Comparison of ENCODE assay signal across 12 cellular contexts in the genomic region with DNA sequence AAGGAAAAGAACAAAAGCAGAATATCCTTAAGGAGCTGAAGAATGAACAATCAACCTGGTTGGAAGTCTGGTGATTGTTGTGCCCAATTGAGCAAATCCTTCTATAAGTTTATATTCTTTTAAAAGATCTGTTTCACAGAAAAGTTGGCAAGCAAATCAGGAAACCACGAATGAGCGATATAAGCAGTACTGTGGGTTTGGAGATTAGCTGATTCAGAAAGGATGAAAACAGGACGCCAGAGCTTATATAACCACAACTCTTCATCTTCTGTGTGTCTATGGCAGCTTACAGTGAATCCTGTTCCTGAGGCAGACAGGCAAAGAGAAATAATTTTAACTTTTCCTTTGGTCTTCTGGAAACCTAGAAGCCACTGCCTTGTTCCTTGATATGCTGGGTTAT.
DNase-seq lines count a peak whose midpoint lies in the region; ATAC-seq and TF ChIP-seq lines count a peak whose summit lies in the region.
"Had no signal": no experiment of that assay in that cellular context is flagged by ENCODE, and none has a peak within 500 bp of the region (broad histone marks: within the 10 kb centered on the region; RNA-seq: fewer than 3 reads in every experiment).

No MANE protein-coding gene starts in this region.

- no peaks in the 10 kb centered on the region for H3K27me3 Mint-ChIP-seq in T-helper 1 cell treated with Interleukin-12 subunit alpha and Interleukin-12 subunit beta and Interleukin-4 antibody, amounts not matched to agents 30 μg/mL and 1 μg/mL, for 36 hours (ENCODE audit: low read depth)

- no peaks in the 10 kb centered on the region for H3K9me3 ChIP-seq in A673 (ENCODE audit: low read depth, low read length, poor library complexity, severe bottlenecking)
- no peaks in the 10 kb centered on the region for H3K9me3 ChIP-seq in fibroblast of lung (ENCODE audit: control insufficient read depth, insufficient read depth, low read depth, low read length)
- H3K9me3 ChIP-seq: Caco-2, vagina had no signal

- H3K9me3 Mint-ChIP-seq in T-helper 1 cell treated with Interleukin-12 subunit alpha and Interleukin-12 subunit beta and Interleukin-4 antibody, amounts not matched to agents 30 μg/mL and 1 μg/mL, for 36 hours, result no peaks in the 10 kb centered on the region

- no peak overlapping the region for H3K9ac ChIP-seq in fibroblast of lung (ENCODE audit: insufficient read depth, low read length)

- H3K4me3 Mint-ChIP-seq in T-helper 1 cell treated with Interleukin-12 subunit alpha and Interleukin-12 subunit beta and Interleukin-4 antibody, amounts not matched to agents 30 μg/mL and 1 μg/mL, for 36 hours, result no peak overlapping the region

- H3K36me3 ChIP-seq in A673 (ENCODE audit: insufficient read depth, low read length, poor library complexity, severe bottlenecking) (no peaks in the 10 kb centered on the region), fibroblast of lung (ENCODE audit: control insufficient read depth, insufficient read depth, low read length) (no peaks in the 10 kb centered on the region)

- no peak overlapping the region for H3K4me2 ChIP-seq in fibroblast of lung (ENCODE audit: extremely low read depth, insufficient read depth, low read length)

- POLR2A ChIA-PET in A673 (lab: Charles Lee; ENCODE audit: low non-redundant PET), result no interaction called here

- no peaks in the 10 kb centered on the region for H3K27me3 ChIP-seq in A673 (replicated peaks; ENCODE audit: insufficient read depth, low read depth, low read length, poor library complexity)
- H3K27me3 ChIP-seq in fibroblast of lung (ENCODE audit: control insufficient read depth, insufficient read depth, low read length), result no peaks in the 10 kb centered on the region
- H3K27me3 ChIP-seq: vagina had no signal

- no peaks in the 10 kb centered on the region for H4K20me1 ChIP-seq in fibroblast of lung (ENCODE audit: control insufficient read depth, extremely low read depth, insufficient read depth, low read length)

- H3K4me1 ChIP-seq in A673 (ENCODE audit: insufficient read depth, low read length, poor library complexity, severe bottlenecking) (no peaks in the 10 kb centered on the region), fibroblast of lung (ENCODE audit: control insufficient read depth, extremely low read depth, insufficient read depth, low read length) (peaks cover 3% of the 10 kb centered on the region)
- H3K4me1 ChIP-seq: Caco-2, vagina had no signal

- no peak for ATAC-seq in HG03521 (IDR thresholded peaks at IDR 0.05; ENCODE audit: unreplicated experiment)

- CTCF ChIA-PET in A673 (lab: Charles Lee), result no interaction called here

- DNase-seq in A673 (ENCODE audit: low spot score) (peak; percentile 26), ELR (ENCODE audit: low read depth) (peak; percentile 51), fibroblast of lung (ENCODE audit: low read depth in 2 of 2) (peak; percentile 51 to 83), NCI-H524 (lab: John Stamatoyannopoulos, UW) (no peak), inferior parietal cortex (ENCODE audit: extremely low spot score) (no peak), NCI-H748 (lab: John Stamatoyannopoulos, UW; ENCODE audit: unreplicated experiment) (no peak)
- DNase-seq: Caco-2, head of caudate nucleus had no signal

- BruUV-seq in A673 (replicated peaks; lab: Mats Ljungman, UMichigan), result no TSS peak

- H3K36me3 Mint-ChIP-seq in T-helper 1 cell treated with Interleukin-12 subunit alpha and Interleukin-12 subunit beta and Interleukin-4 antibody, amounts not matched to agents 30 μg/mL and 1 μg/mL, for 36 hours (ENCODE audit: low read depth), result peaks cover 29% of the 10 kb centered on the region

- H3K4me1 Mint-ChIP-seq in T-helper 1 cell treated with Interleukin-12 subunit alpha and Interleukin-12 subunit beta and Interleukin-4 antibody, amounts not matched to agents 30 μg/mL and 1 μg/mL, for 36 hours (ENCODE audit: low read depth), result peaks cover 22% of the 10 kb centered on the region

- TF ChIP-seq CTCF in A673 (conservative IDR thresholded peaks at IDR 0.05; ENCODE audit: low read depth, low read length) (no peak), fibroblast of lung (conservative IDR thresholded peaks at IDR 0.05 in 1 of 2, IDR thresholded peaks at IDR 0.05 in 1 of 2; ENCODE audit: low read depth in 1 of 2, low read length in 2 of 2) (no peak)

- H3K4me3 ChIP-seq in A673 (ENCODE audit: low read depth, low read length, poor library complexity, severe bottlenecking), result no peak overlapping the region
- H3K4me3 ChIP-seq in fibroblast of lung (replicated peaks in 1 of 4; ENCODE audit: control extremely low read depth in 1 of 4, insufficient read depth in 1 of 4, low read depth in 3 of 4, low read length in 4 of 4), result no peak overlapping the region
- H3K4me3 ChIP-seq: lung, vagina had no signal

- no peaks in the 10 kb centered on the region for H3K79me2 ChIP-seq in fibroblast of lung (ENCODE audit: control insufficient read depth, insufficient read depth, low read length)

- no peak overlapping the region for H3K27ac ChIP-seq in A673 (ENCODE audit: low read depth, low read length, poor library complexity, severe bottlenecking)
- no peak overlapping the region for H3K27ac ChIP-seq in fibroblast of lung (ENCODE audit: insufficient read depth, low read length)
- H3K27ac ChIP-seq: vagina had no signal

- H3K27ac Mint-ChIP-seq in T-helper 1 cell treated with Interleukin-12 subunit alpha and Interleukin-12 subunit beta and Interleukin-4 antibody, amounts not matched to agents 30 μg/mL and 1 μg/mL, for 36 hours, result peak overlapping the region; percentile 6

- intact Hi-C loops in A673 (cut with micrococcal nuclease; ENCODE audit: unreplicated experiment), result no loop called here

- no peak overlapping the region for H2AFZ ChIP-seq in fibroblast of lung (ENCODE audit: low read length)

Comparison
In these comparisons a context has a peak if more than half of its experiments do, and no peak if none do; other contexts are left out.
1. DNase-seq: peak in A673 (single experiment), ELR (single experiment) and fibroblast of lung (2 of 2); none in NCI-H524 (0 of 2), inferior parietal cortex (single experiment) and NCI-H748 (single experiment).